In the genomic region with DNA sequence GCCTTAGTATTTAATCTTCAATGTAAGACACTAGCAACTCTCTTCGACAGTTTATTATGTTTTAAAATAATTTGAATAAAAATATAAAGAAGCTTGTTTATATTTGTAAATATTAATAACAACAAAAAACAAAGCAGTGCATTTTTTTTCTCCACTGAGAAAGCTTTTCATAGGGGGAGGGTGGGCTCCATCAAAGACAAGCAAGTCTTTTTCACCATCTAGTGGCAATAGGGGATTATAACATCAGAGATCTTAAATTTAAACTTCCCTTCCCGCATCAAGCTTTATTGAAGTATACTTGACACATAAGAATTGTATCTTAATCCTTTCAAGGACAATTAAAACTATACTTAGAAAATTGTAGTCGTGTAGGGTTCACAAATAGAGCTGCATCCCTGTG, we compare ENCODE assay signal across 12 cellular contexts. TPM values are rescaled to one million over a fixed set of nuclear protein-coding genes. Genes with fewer than 3 reads are reported as not detected.
DNase-seq lines count a peak whose midpoint lies in the region; ATAC-seq, FAIRE-seq and TF ChIP-seq lines count a peak whose summit lies in the region.
"Had no signal": no experiment of that assay in that cellular context is flagged by ENCODE, and none has a peak within 500 bp of the region (broad histone marks: within the 10 kb centered on the region; RNA-seq: fewer than 3 reads in every experiment).

No MANE protein-coding gene starts in this region.

- no peaks in the 10 kb centered on the region for H3K27me3 ChIP-seq in astrocyte (ENCODE audit: insufficient read depth, low read length)
- H3K27me3 ChIP-seq: gastroesophageal sphincter had no signal

- H3K4me1 ChIP-seq in astrocyte (ENCODE audit: insufficient read depth, low read length) = no peaks in the 10 kb centered on the region
- H3K4me1 ChIP-seq: gastroesophageal sphincter had no signal

- H2AFZ ChIP-seq in astrocyte (ENCODE audit: low read depth, low read length) = no peak overlapping the region

- intact Hi-C loops in activated CD4-positive, alpha-beta memory T cell treated with anti-CD3 and anti-CD28 coated beads for 36 hours (cut with micrococcal nuclease) = no loop called here

- no peak overlapping the region for H3K9ac ChIP-seq in astrocyte (ENCODE audit: low read length)
- H3K9ac ChIP-seq: KMS-11 had no signal

- H3K4me3 ChIP-seq in astrocyte (ENCODE audit: insufficient read depth, low read depth, low read length) = no peak overlapping the region
- H3K4me3 ChIP-seq: gastroesophageal sphincter had no signal

- no peaks in the 10 kb centered on the region for H3K9me3 ChIP-seq in astrocyte (ENCODE audit: insufficient read depth, low read depth, low read length)
- H3K9me3 ChIP-seq: gastroesophageal sphincter had no signal

- H3K4me3 Mint-ChIP-seq in astrocyte (ENCODE audit: unreplicated experiment) = no peak overlapping the region
- no peak overlapping the region for H3K4me3 Mint-ChIP-seq in osteocyte (ENCODE audit: unreplicated experiment)
- H3K4me3 Mint-ChIP-seq in activated CD4-positive, alpha-beta memory T cell treated with anti-CD3 and anti-CD28 coated beads for 36 hours = no peak overlapping the region
- H3K4me3 Mint-ChIP-seq: activated B cell treated with CpG ODN at 0.5 μM for 24 hours; activated naive CD8-positive, alpha-beta T cell treated with anti-CD3 and anti-CD28 coated beads, Interleukin-2, amount 10 ng/mL, durations not matched to agents 7 days and 5 days had no signal

- H3K27me3 Mint-ChIP-seq in astrocyte (ENCODE audit: low read depth, unreplicated experiment) (peaks cover 2% of the 10 kb centered on the region), osteocyte (ENCODE audit: unreplicated experiment) (no peaks in the 10 kb centered on the region)
- H3K27me3 Mint-ChIP-seq in activated CD4-positive, alpha-beta memory T cell treated with anti-CD3 and anti-CD28 coated beads for 36 hours = no peaks in the 10 kb centered on the region
- H3K27me3 Mint-ChIP-seq: activated B cell treated with CpG ODN at 0.5 μM for 24 hours; activated naive CD8-positive, alpha-beta T cell treated with anti-CD3 and anti-CD28 coated beads, Interleukin-2, amount 10 ng/mL, durations not matched to agents 7 days and 5 days had no signal

- peak; percentile 3 for DNase-seq in DMS153 treated with DMSO at 0.1 percent for 48 hours (lab: John Stamatoyannopoulos, UW; ENCODE audit: unreplicated experiment)
- DNase-seq in DMS153 (lab: John Stamatoyannopoulos, UW) = no peak
- peak; percentile 6 for DNase-seq in NCI-H2171 (lab: John Stamatoyannopoulos, UW)
- DNase-seq in astrocyte (ENCODE audit: low read depth) = no peak
- DNase-seq in osteocyte (ENCODE audit: extremely low spot score, unreplicated experiment) = no peak
- DNase-seq in activated CD4-positive, alpha-beta memory T cell treated with anti-CD3 and anti-CD28 coated beads for 36 hours = no peak
- no peak for DNase-seq in ecto neural progenitor cell (ENCODE audit: low spot score)
- DNase-seq: activated B cell treated with CpG ODN at 0.5 μM for 24 hours; activated naive CD8-positive, alpha-beta T cell treated with anti-CD3 and anti-CD28 coated beads, Interleukin-2, amount 10 ng/mL, durations not matched to agents 7 days and 5 days had no signal

- H3K4me1 Mint-ChIP-seq in astrocyte (ENCODE audit: low read depth, unreplicated experiment) (no peaks in the 10 kb centered on the region), osteocyte (ENCODE audit: unreplicated experiment) (no peaks in the 10 kb centered on the region)
- no peaks in the 10 kb centered on the region for H3K4me1 Mint-ChIP-seq in activated CD4-positive, alpha-beta memory T cell treated with anti-CD3 and anti-CD28 coated beads for 36 hours (ENCODE audit: low read depth)
- H3K4me1 Mint-ChIP-seq: activated B cell treated with CpG ODN at 0.5 μM for 24 hours; activated naive CD8-positive, alpha-beta T cell treated with anti-CD3 and anti-CD28 coated beads, Interleukin-2, amount 10 ng/mL, durations not matched to agents 7 days and 5 days had no signal

- POLR2A ChIA-PET in activated CD4-positive, alpha-beta memory T cell treated with anti-CD3 and anti-CD28 coated beads for 36 hours (lab: Charles Lee) = no interaction called here

- TF ChIP-seq CTCF in astrocyte (IDR thresholded peaks at IDR 0.05; ENCODE audit: insufficient read depth, low read depth, low read length) (peak; percentile 15), osteocyte (IDR thresholded peaks at IDR 0.05) (peak; percentile 33)

- CTCF ChIA-PET in activated CD4-positive, alpha-beta memory T cell treated with anti-CD3 and anti-CD28 coated beads for 36 hours (lab: Charles Lee) = no interaction called here

- H3K27ac Mint-ChIP-seq in astrocyte (ENCODE audit: unreplicated experiment) (no peak overlapping the region), osteocyte (ENCODE audit: unreplicated experiment) (no peak overlapping the region)
- H3K27ac Mint-ChIP-seq in activated CD4-positive, alpha-beta memory T cell treated with anti-CD3 and anti-CD28 coated beads for 36 hours = no peak overlapping the region
- H3K27ac Mint-ChIP-seq: activated B cell treated with CpG ODN at 0.5 μM for 24 hours; activated naive CD8-positive, alpha-beta T cell treated with anti-CD3 and anti-CD28 coated beads, Interleukin-2, amount 10 ng/mL, durations not matched to agents 7 days and 5 days had no signal

- H3K4me2 ChIP-seq in astrocyte (ENCODE audit: low read length) = no peak overlapping the region
- H3K4me2 ChIP-seq: KMS-11 had no signal

- no peaks in the 10 kb centered on the region for H3K36me3 ChIP-seq in astrocyte (ENCODE audit: insufficient read depth, low read length)
- H3K36me3 ChIP-seq: gastroesophageal sphincter had no signal

- FAIRE-seq in astrocyte (lab: Jason Lieb, UNC) = no peak

- no peak for ATAC-seq in GM21576 (IDR thresholded peaks at IDR 0.05; ENCODE audit: unreplicated experiment)
- ATAC-seq: gastroesophageal sphincter had no signal

- H3K27ac ChIP-seq in astrocyte (ENCODE audit: low read depth, low read length) = no peak overlapping the region
- H3K27ac ChIP-seq: gastroesophageal sphincter, KMS-11 had no signal

- H3K79me2 ChIP-seq in astrocyte (ENCODE audit: insufficient read depth, low read length) = no peaks in the 10 kb centered on the region

- no peaks in the 10 kb centered on the region for H4K20me1 ChIP-seq in astrocyte (ENCODE audit: insufficient read depth, low read length)

- H3K36me3 Mint-ChIP-seq in astrocyte (ENCODE audit: low read depth, unreplicated experiment) = no peaks in the 10 kb centered on the region
- H3K36me3 Mint-ChIP-seq in osteocyte (ENCODE audit: unreplicated experiment) = no peaks in the 10 kb centered on the region
- no peaks in the 10 kb centered on the region for H3K36me3 Mint-ChIP-seq in activated CD4-positive, alpha-beta memory T cell treated with anti-CD3 and anti-CD28 coated beads for 36 hours
- H3K36me3 Mint-ChIP-seq: activated naive CD8-positive, alpha-beta T cell treated with anti-CD3 and anti-CD28 coated beads, Interleukin-2, amount 10 ng/mL, durations not matched to agents 7 days and 5 days had no signal

- H3K9me3 Mint-ChIP-seq in astrocyte (ENCODE audit: unreplicated experiment) = no peaks in the 10 kb centered on the region
- no peaks in the 10 kb centered on the region for H3K9me3 Mint-ChIP-seq in osteocyte (ENCODE audit: unreplicated experiment)
- H3K9me3 Mint-ChIP-seq in activated CD4-positive, alpha-beta memory T cell treated with anti-CD3 and anti-CD28 coated beads for 36 hours = no peaks in the 10 kb centered on the region
- H3K9me3 Mint-ChIP-seq: activated B cell treated with CpG ODN at 0.5 μM for 24 hours; activated naive CD8-positive, alpha-beta T cell treated with anti-CD3 and anti-CD28 coated beads, Interleukin-2, amount 10 ng/mL, durations not matched to agents 7 days and 5 days had no signal

RNA-seq across cellular contexts. Expression of gene OR13F1, which starts 9.3 kb away (rescaled TPM):
- total RNA-seq in astrocyte (not detected in 2 replicates), osteocyte (not detected in 2 replicates)
- total RNA-seq in activated CD4-positive, alpha-beta memory T cell treated with anti-CD3 and anti-CD28 coated beads for 36 hours = not detected
- total RNA-seq: activated B cell treated with CpG ODN at 0.5 μM for 24 hours; activated naive CD8-positive, alpha-beta T cell treated with anti-CD3 and anti-CD28 coated beads, Interleukin-2, amount 10 ng/mL, durations not matched to agents 7 days and 5 days; gastroesophageal sphincter had no signal

RNA-seq across cellular contexts. Expression of gene OR13C4, which starts 32.2 kb away (rescaled TPM):
- total RNA-seq in astrocyte = not detected in 2 replicates
- not detected in 2 replicates for total RNA-seq in osteocyte
- not detected for total RNA-seq in activated CD4-positive, alpha-beta memory T cell treated with anti-CD3 and anti-CD28 coated beads for 36 hours
- total RNA-seq: activated B cell treated with CpG ODN at 0.5 μM for 24 hours; activated naive CD8-positive, alpha-beta T cell treated with anti-CD3 and anti-CD28 coated beads, Interleukin-2, amount 10 ng/mL, durations not matched to agents 7 days and 5 days; gastroesophageal sphincter had no signal

RNA-seq across cellular contexts. Expression of gene OR13C3, which starts 41.8 kb away (rescaled TPM):
- total RNA-seq in astrocyte (not detected in 2 replicates), osteocyte (not detected in 2 replicates)
- total RNA-seq in activated CD4-positive, alpha-beta memory T cell treated with anti-CD3 and anti-CD28 coated beads for 36 hours = not detected
- total RNA-seq: activated B cell treated with CpG ODN at 0.5 μM for 24 hours; activated naive CD8-positive, alpha-beta T cell treated with anti-CD3 and anti-CD28 coated beads, Interleukin-2, amount 10 ng/mL, durations not matched to agents 7 days and 5 days; gastroesophageal sphincter had no signal

Comparison
In these comparisons a context has a peak if more than half of its experiments do, and no peak if none do; other contexts are left out.
1. DNase-seq: peak in DMS153 treated with DMSO at 0.1 percent for 48 hours (single experiment) and NCI-H2171 (single experiment); none in DMS153 (single experiment), astrocyte (single experiment), osteocyte (single experiment), activated CD4-positive, alpha-beta memory T cell treated with anti-CD3 and anti-CD28 coated beads for 36 hours (single experiment) and ecto neural progenitor cell (single experiment).